ENCODE assay signal across 1 cellular context in the genomic region with DNA sequence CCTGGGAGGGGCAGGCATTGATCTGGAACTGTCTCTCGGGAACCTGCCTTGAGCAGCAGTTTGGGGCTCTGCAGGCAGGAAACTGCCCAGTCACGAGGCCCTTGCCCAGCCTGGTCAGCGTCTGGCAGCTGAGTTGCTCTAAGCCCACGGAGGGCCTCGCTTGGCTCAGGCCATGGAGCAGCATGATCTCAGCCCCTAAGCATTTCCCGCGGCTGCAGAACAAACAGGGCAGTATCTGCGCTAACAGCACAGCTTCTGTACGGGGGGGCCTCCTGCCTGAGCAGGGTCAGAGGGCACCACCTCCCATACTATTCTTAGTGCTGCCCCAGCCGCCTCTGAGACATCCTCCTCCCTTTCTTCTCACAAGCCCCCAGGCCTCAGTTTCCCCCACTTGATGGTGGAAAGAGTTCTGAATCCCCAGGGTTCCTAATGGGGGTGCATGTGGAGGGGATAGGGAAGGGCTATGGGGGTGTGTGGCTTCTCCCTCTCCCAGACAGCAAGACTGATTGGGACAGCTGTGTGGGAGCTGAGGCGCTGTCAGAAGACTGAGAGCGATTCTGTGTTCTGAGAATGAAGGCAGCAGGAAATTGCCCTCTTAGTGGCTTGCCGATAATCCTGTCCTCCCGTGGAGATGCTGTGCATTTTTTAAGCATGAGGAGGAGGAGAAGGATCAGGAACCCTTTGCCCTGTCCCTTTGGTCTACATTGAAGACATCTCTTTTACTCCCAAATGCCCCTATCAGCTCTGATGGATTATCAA.
A peak's percentile ranks its signal among the peaks of the same experiment; 100 is the strongest.
TF ChIP-seq lines count a peak whose summit lies in the region.

No MANE protein-coding gene starts in this region.

TF ChIP-seq in HepG2, 621 proteins besides CTCF, POLR2A, EP300 and RAD21 (continued from another document and continues in another):
- TF ChIP-seq ZBTB43 (CRISPR knock-in tag; conservative IDR thresholded peaks at IDR 0.05) (0 out of 2 replicates have a peak, but pooled peaks have one; percentile 22), ZNF776 (CRISPR knock-in tag; IDR thresholded peaks at IDR 0.05) (peak; percentile 60; the same call in 1 of the 2 replicates), SRF (IDR thresholded peaks at IDR 0.05; ENCODE audit: low read depth, low read length) (no peak), NR2C2 (CRISPR knock-in tag; IDR thresholded peaks at IDR 0.05; ENCODE audit: borderline replicate concordance) (peak; percentile 92), ZNF253 (CRISPR knock-in tag; IDR thresholded peaks at IDR 0.05; ENCODE audit: borderline replicate concordance) (peak; percentile 62; the same call in 1 of the 2 replicates), ZNF34 (CRISPR knock-in tag; IDR thresholded peaks at IDR 0.05; ENCODE audit: borderline replicate concordance) (no peak), TBX2 (CRISPR knock-in tag; IDR thresholded peaks at IDR 0.05; ENCODE audit: borderline replicate concordance) (peak; percentile 64; the same call in 1 of the 2 replicates), FOXA3 (CRISPR knock-in tag; IDR thresholded peaks at IDR 0.05) (peak; percentile 74), ZSCAN22 (CRISPR knock-in tag; IDR thresholded peaks at IDR 0.05) (no peak), NFE2 (CRISPR knock-in tag; IDR thresholded peaks at IDR 0.05) (peak; percentile 48; the same call in 1 of the 2 replicates), AGO1 (IDR thresholded peaks at IDR 0.05; ENCODE audit: low read depth, low read length, poor library complexity, severe bottlenecking) (no peak), SP2 (CRISPR knock-in tag; IDR thresholded peaks at IDR 0.05) (no peak), ZNF709 (CRISPR knock-in tag; IDR thresholded peaks at IDR 0.05) (no peak), KDM2A (CRISPR knock-in tag; IDR thresholded peaks at IDR 0.05; ENCODE audit: borderline replicate concordance, low read depth) (peak; percentile 67; the same call in 1 of the 2 replicates), TFE3 (CRISPR knock-in tag; IDR thresholded peaks at IDR 0.05) (peak; percentile 87), ERF (CRISPR knock-in tag; IDR thresholded peaks at IDR 0.05) (peak; percentile 81; the same call in 1 of the 2 replicates), ZNF281 (CRISPR knock-in tag; IDR thresholded peaks at IDR 0.05; ENCODE audit: borderline replicate concordance) (peak; percentile 10; the same call in 1 of the 2 replicates), ARNT (IDR thresholded peaks at IDR 0.05) (no peak), IKZF5 (CRISPR knock-in tag; IDR thresholded peaks at IDR 0.05) (peak; percentile 62), GATAD2A (CRISPR knock-in tag; IDR thresholded peaks at IDR 0.05) (peak; percentile 65), SALL2 (CRISPR knock-in tag; IDR thresholded peaks at IDR 0.05) (peak; percentile 65), ATF2 (CRISPR knock-in tag; IDR thresholded peaks at IDR 0.05) (peak; percentile 97), FOSL1 (CRISPR knock-in tag; IDR thresholded peaks at IDR 0.05; ENCODE audit: borderline replicate concordance) (peak; percentile 43; the same call in 1 of the 2 replicates), ZNF33B (CRISPR knock-in tag; IDR thresholded peaks at IDR 0.05) (no peak), CENPX (CRISPR knock-in tag; IDR thresholded peaks at IDR 0.05) (no peak), NRL (CRISPR knock-in tag; IDR thresholded peaks at IDR 0.05; ENCODE audit: borderline replicate concordance) (0 out of 2 replicates have a peak, but pooled peaks have one; percentile 58), ZNF431 (CRISPR knock-in tag; IDR thresholded peaks at IDR 0.05; ENCODE audit: borderline replicate concordance, low read depth) (peak; percentile 84; the same call in 1 of the 2 replicates), FOXP1 (IDR thresholded peaks at IDR 0.05) (no peak), FOXP1 (CRISPR knock-in tag; IDR thresholded peaks at IDR 0.05) (0 out of 2 replicates have a peak, but pooled peaks have one; percentile 19)
- TF ChIP-seq, protein P1, sequence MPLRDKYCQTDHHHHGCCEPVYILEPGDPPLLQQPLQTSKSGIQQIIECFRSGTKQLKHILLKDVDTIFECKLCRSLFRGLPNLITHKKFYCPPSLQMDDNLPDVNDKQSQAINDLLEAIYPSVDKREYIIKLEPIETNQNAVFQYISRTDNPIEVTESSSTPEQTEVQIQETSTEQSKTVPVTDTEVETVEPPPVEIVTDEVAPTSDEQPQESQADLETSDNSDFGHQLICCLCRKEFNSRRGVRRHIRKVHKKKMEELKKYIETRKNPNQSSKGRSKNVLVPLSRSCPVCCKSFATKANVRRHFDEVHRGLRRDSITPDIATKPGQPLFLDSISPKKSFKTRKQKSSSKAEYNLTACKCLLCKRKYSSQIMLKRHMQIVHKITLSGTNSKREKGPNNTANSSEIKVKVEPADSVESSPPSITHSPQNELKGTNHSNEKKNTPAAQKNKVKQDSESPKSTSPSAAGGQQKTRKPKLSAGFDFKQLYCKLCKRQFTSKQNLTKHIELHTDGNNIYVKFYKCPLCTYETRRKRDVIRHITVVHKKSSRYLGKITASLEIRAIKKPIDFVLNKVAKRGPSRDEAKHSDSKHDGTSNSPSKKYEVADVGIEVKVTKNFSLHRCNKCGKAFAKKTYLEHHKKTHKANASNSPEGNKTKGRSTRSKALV (CRISPR knock-in tag; IDR thresholded peaks at IDR 0.05): no peak
- TF ChIP-seq, protein P2, sequence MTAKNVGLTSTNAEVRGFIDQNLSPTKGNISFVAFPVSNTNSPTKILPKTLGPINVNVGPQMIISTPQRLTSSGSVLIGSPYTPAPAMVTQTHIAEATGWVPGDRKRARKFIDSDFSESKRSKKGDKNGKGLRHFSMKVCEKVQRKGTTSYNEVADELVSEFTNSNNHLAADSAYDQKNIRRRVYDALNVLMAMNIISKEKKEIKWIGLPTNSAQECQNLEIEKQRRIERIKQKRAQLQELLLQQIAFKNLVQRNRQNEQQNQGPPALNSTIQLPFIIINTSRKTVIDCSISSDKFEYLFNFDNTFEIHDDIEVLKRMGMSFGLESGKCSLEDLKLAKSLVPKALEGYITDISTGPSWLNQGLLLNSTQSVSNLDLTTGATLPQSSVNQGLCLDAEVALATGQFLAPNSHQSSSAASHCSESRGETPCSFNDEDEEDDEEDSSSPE (CRISPR knock-in tag; IDR thresholded peaks at IDR 0.05): peak; percentile 91
- TF ChIP-seq, protein P3, sequence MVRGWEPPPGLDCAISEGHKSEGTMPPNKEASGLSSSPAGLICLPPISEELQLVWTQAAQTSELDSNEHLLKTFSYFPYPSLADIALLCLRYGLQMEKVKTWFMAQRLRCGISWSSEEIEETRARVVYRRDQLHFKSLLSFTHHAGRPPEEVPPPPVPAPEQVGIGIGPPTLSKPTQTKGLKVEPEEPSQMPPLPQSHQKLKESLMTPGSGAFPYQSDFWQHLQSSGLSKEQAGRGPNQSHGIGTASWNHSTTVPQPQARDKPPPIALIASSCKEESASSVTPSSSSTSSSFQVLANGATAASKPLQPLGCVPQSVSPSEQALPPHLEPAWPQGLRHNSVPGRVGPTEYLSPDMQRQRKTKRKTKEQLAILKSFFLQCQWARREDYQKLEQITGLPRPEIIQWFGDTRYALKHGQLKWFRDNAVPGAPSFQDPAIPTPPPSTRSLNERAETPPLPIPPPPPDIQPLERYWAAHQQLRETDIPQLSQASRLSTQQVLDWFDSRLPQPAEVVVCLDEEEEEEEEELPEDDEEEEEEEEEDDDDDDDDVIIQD (CRISPR knock-in tag; IDR thresholded peaks at IDR 0.05; ENCODE audit: low read depth): peak; percentile 55; the same call in 1 of the 2 replicates
- TF ChIP-seq, protein P4, sequence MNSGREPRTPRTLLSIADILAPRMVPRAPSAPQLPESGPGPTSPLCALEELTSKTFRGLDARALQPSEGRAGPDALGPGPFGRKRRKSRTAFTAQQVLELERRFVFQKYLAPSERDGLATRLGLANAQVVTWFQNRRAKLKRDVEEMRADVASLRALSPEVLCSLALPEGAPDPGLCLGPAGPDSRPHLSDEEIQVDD (CRISPR knock-in tag; IDR thresholded peaks at IDR 0.05; ENCODE audit: borderline replicate concordance): no peak
- TF ChIP-seq, protein P5, sequence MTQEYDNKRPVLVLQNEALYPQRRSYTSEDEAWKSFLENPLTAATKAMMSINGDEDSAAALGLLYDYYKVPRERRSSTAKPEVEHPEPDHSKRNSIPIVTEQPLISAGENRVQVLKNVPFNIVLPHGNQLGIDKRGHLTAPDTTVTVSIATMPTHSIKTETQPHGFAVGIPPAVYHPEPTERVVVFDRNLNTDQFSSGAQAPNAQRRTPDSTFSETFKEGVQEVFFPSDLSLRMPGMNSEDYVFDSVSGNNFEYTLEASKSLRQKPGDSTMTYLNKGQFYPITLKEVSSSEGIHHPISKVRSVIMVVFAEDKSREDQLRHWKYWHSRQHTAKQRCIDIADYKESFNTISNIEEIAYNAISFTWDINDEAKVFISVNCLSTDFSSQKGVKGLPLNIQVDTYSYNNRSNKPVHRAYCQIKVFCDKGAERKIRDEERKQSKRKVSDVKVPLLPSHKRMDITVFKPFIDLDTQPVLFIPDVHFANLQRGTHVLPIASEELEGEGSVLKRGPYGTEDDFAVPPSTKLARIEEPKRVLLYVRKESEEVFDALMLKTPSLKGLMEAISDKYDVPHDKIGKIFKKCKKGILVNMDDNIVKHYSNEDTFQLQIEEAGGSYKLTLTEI (CRISPR knock-in tag; conservative IDR thresholded peaks at IDR 0.05): no peak
